In genomic region chr16:364595-365491, GRCh38 we compare ENCODE assay signal across 29 cellular contexts. TPM values are rescaled to one million over a fixed set of nuclear protein-coding genes. Genes with fewer than 3 reads are reported as not detected.
DNase-seq lines count a peak whose midpoint lies in the region; ATAC-seq, FAIRE-seq and TF ChIP-seq lines count a peak whose summit lies in the region.
"Had no signal": no experiment of that assay in that cellular context is flagged by ENCODE, and none has a peak within 500 bp of the region (broad histone marks: within the 10 kb centered on the region; RNA-seq: fewer than 3 reads in every experiment).

No MANE protein-coding gene starts in this region.

- no peak for TF ChIP-seq POLR2A in HepG2 (IDR thresholded peaks at IDR 0.05; ENCODE audit: insufficient read depth in 1 of 2, low read depth in 2 of 2, low read length in 2 of 2)
- no peak for TF ChIP-seq POLR2A in right lobe of liver (IDR thresholded peaks at IDR 0.05)

- WGBS in HepG2 (ENCODE audit: low lambda C conversion rate) = 65% methylated on average over 15 of the region's 19 CpGs
- 67% methylated on average over 5 of the region's 19 CpGs for WGBS in right lobe of liver (ENCODE audit: insufficient coverage, low coverage, low lambda C conversion rate, missing lambda C conversion rate)

- H3K27ac ChIP-seq in HepG2 (ENCODE audit: extremely low read length, insufficient read depth, low read length) = no peak overlapping the region
- no peak overlapping the region for H3K27ac ChIP-seq in right lobe of liver
- no peak overlapping the region for H3K27ac ChIP-seq in colonic mucosa
- H3K27ac ChIP-seq: right atrium auricular region, thoracic aorta had no signal

- 0 out of 3 replicates have a peak, but pooled peaks have one; percentile 1 for ATAC-seq in HepG2
- ATAC-seq in right lobe of liver = no peak
- no peak for ATAC-seq in mucosa of descending colon
- ATAC-seq: GM23338, left colon had no signal

- intact Hi-C loops in HepG2 (cut with micrococcal nuclease; ENCODE audit: unreplicated experiment) (loop anchor here (5.0 kb wide), 2 partner anchors 138 to 248 kb away; partner anchors contain the start of gene LUC7L), right lobe of liver (cut with DNase I) (loop anchor here in 1 of 2 donors (10.0 kb wide), 1 partner anchor 130 kb away; the partner anchor contains the start of gene FAM234A), mucosa of descending colon (cut with DNase I, micrococcal nuclease) (no loop called here), colonic mucosa (cut with DNase I) (loop anchor here (5.0 to 10.0 kb wide), 2 partner anchors 140 to 258 kb away; partner anchors contain the start of gene LUC7L)

- peak overlapping the region; percentile 71 for H3K4me2 ChIP-seq in HepG2 (ENCODE audit: low read depth, low read length)
- H3K4me2 ChIP-seq: GM23338 had no signal

- H3K27me3 ChIP-seq in HepG2 (ENCODE audit: control insufficient read depth in 1 of 2, insufficient read depth in 2 of 2, low read length in 2 of 2) (peaks cover 1 to 13% of the 10 kb centered on the region in 2 experiments; a peak in 4 of 5 replicates), right lobe of liver (no peaks in the 10 kb centered on the region), colonic mucosa (no peaks in the 10 kb centered on the region)
- H3K27me3 ChIP-seq: right atrium auricular region had no signal

- H3K9ac ChIP-seq in HepG2 (ENCODE audit: insufficient read depth, low read depth, low read length) (0 out of 2 replicates have a peak overlapping the region, but pooled peaks have one; percentile 11), colonic mucosa (ENCODE audit: low read depth in 2 of 2, low read length in 2 of 2) (no peak overlapping the region)

- no peak for TF ChIP-seq CTCF in HepG2 (CRISPR knock-in tag; IDR thresholded peaks at IDR 0.05)
- TF ChIP-seq CTCF in right lobe of liver (IDR thresholded peaks at IDR 0.05) = no peak
- TF ChIP-seq CTCF in mucosa of descending colon (IDR thresholded peaks at IDR 0.05) = no peak
- no peak for TF ChIP-seq CTCF in colonic mucosa (IDR thresholded peaks at IDR 0.05)

- H3K4me3 ChIP-seq in HepG2 (replicated peaks in 1 of 3; ENCODE audit: insufficient read depth in 1 of 3, low read depth in 2 of 3, low read length in 3 of 3) (peak overlapping the region in 1 of 3 experiments; percentile 46; a peak in 2 of 6 replicates), right lobe of liver (no peak overlapping the region), mucosa of descending colon (no peak overlapping the region), colonic mucosa (no peak overlapping the region)
- H3K4me3 ChIP-seq: GM23338, right atrium auricular region, thoracic aorta had no signal

- no peak overlapping the region for H2AFZ ChIP-seq in HepG2 (ENCODE audit: low read length)
- H2AFZ ChIP-seq: GM23338 had no signal

- CTCF ChIA-PET in HepG2 (lab: Yijun Ruan, JAX; ENCODE audit: low intra/inter-chr PET ratio, low total read pairs) = interaction anchor here (0.9 kb wide), 1 partner anchor 257 kb away, joined by 3 read pairs; no protein-coding TSS in a partner anchor

- BruUV-seq in HepG2 (replicated peaks; lab: Mats Ljungman, UMichigan) = no TSS peak

- H3K9me3 ChIP-seq in HepG2 (ENCODE audit: low read length) = no peaks in the 10 kb centered on the region
- H3K9me3 ChIP-seq in right lobe of liver = no peaks in the 10 kb centered on the region
- H3K9me3 ChIP-seq in mucosa of descending colon = no peaks in the 10 kb centered on the region
- H3K9me3 ChIP-seq in colonic mucosa = no peaks in the 10 kb centered on the region
- H3K9me3 ChIP-seq: right atrium auricular region, thoracic aorta had no signal

- in situ Hi-C loops in HepG2 (cut with HindIII; ENCODE audit: extremely low pct_ligation_motif_present, low pct_unique_long_range_greater_than_20kb) = loop anchor here (5.0 kb wide), 1 partner anchor 93 kb away; no protein-coding TSS in a partner anchor

- H3K36me3 ChIP-seq in HepG2 (replicated peaks in 1 of 2; ENCODE audit: control insufficient read depth in 1 of 2, insufficient read depth in 2 of 2, low read length in 2 of 2) (peaks cover 5 to 21% of the 10 kb centered on the region in 2 experiments; a peak in 4 of 5 replicates), right lobe of liver (peaks cover 0 to 25% (median 0%) of the 10 kb centered on the region in 4 donors), mucosa of descending colon (ENCODE audit: low read depth) (no peaks in the 10 kb centered on the region), colonic mucosa (no peaks in the 10 kb centered on the region)

- H3K79me2 ChIP-seq in HepG2 (ENCODE audit: insufficient read depth, low read length) = peaks cover 3% of the 10 kb centered on the region

- DNase-seq in HepG2 (ENCODE audit: low spot score) (no peak), right lobe of liver (no peak), RPMI7951 (ENCODE audit: low read depth) (peak; percentile 16), mucosa of descending colon (peak in 2 of 3 donors; percentile 27 to 51), foreskin melanocyte (no peak), colonic mucosa (no peak), midbrain (lab: John Stamatoyannopoulos, UW) (no peak)
- DNase-seq: activated CD4-positive, alpha-beta T cell treated with anti-CD3 and anti-CD28 coated beads, Interleukin-2, amount 10 ng/mL, durations not matched to agents 24 days and 14 days; activated effector memory CD4-positive, alpha-beta T cell treated with anti-CD3 and anti-CD28 coated beads, Interleukin-2, amount 50 U/mL, for 16 hours; activated naive CD8-positive, alpha-beta T cell treated with anti-CD3 and anti-CD28 coated beads, Interleukin-2, amount 10 ng/mL, durations not matched to agents 7 days and 5 days; activated T-cell treated with anti-CD3 and anti-CD28 coated beads, Interleukin-2, amount 50 U/mL, for 24 hours; aorta; DMS153; effector CD4-positive, alpha-beta T cell; immature natural killer cell; KBM-7; left colon; MM.1S; NCI-H1417 treated with DMSO at 0.1 percent for 48 hours; NCI-H2029 treated with DMSO at 0.1 percent for 48 hours; NCI-H2227 treated with DMSO at 0.1 percent for 48 hours; NCI-H526 treated with DMSO at 0.1 percent for 48 hours; stimulated activated CD4-positive, alpha-beta T cell treated with anti-CD3 and anti-CD28 coated beads, Interleukin-2, amount 100 ng/mL, for 24 hours had no signal

- peaks cover 74% of the 10 kb centered on the region for H3K4me1 ChIP-seq in HepG2 (ENCODE audit: insufficient read depth, low read length)
- H3K4me1 ChIP-seq in right lobe of liver = peaks cover 0 to 3% (median 2%) of the 10 kb centered on the region in 4 donors
- peaks cover 8% of the 10 kb centered on the region for H3K4me1 ChIP-seq in mucosa of descending colon (ENCODE audit: low read depth)
- no peaks in the 10 kb centered on the region for H3K4me1 ChIP-seq in colonic mucosa

- TF ChIP-seq EP300 in HepG2 (IDR thresholded peaks at IDR 0.05; ENCODE audit: low read depth in 2 of 2, low read length in 2 of 2) (no peak), HepG2 (CRISPR knock-in tag; IDR thresholded peaks at IDR 0.05; ENCODE audit: borderline replicate concordance) (no peak)

- POLR2A ChIA-PET in HepG2 (lab: Yijun Ruan, JAX) = interaction anchor here (0.9 to 1.5 kb wide), 3 partner anchors 12 to 37 kb away, joined by 3 to 6 read pairs (median 4); partner anchors contain the start of genes AXIN1 and DECR2

- no peak for TF ChIP-seq RAD21 in HepG2 (CRISPR knock-in tag; IDR thresholded peaks at IDR 0.05)

- no peaks in the 10 kb centered on the region for H4K20me1 ChIP-seq in HepG2 (ENCODE audit: insufficient read depth, low read length)

- FAIRE-seq in HepG2 (lab: Jason Lieb, UNC) = no peak
- FAIRE-seq: colon, RCC 7860, urothelium cell line had no signal

RNA-seq across cellular contexts. Expression of gene MRPL28, which starts 5.5 kb away (rescaled TPM):
- total RNA-seq in HepG2 (2016; rRNA removed; fragmentation: Illumina TruSeq; extraction: Trizol) = 114 and 128 TPM in 2 replicates
- 30.5 and 32.3 TPM in 2 replicates for total RNA-seq in HepG2 (2016; cell fraction: cytosol; rRNA removed; fragmentation: Illumina TruSeq; extraction: Trizol; ENCODE audit: low read depth)
- 115 and 131 TPM in 2 replicates for total RNA-seq in HepG2 (2016; cell fraction: insoluble cytoplasmic fraction; rRNA removed; fragmentation: Illumina TruSeq; extraction: Trizol)
- total RNA-seq in HepG2 (2016; cell fraction: membrane; rRNA removed; fragmentation: Illumina TruSeq; extraction: Trizol) = 36.8 and 38.6 TPM in 2 replicates
- total RNA-seq in HepG2 (2016; cell fraction: nucleus; rRNA removed; fragmentation: Illumina TruSeq; extraction: Trizol) = 35.6 and 38.6 TPM in 2 replicates
- polyA plus RNA-seq in HepG2 (2011; rRNA removed) = 121 and 135 TPM in 2 replicates
- polyA plus RNA-seq in HepG2 (2011; cell fraction: cytosol; rRNA removed) = 141 and 211 TPM in 2 replicates
- 65.0 and 69.2 TPM in 2 replicates for polyA plus RNA-seq in HepG2 (2011; cell fraction: nucleus; rRNA removed)
- polyA plus RNA-seq in HepG2 (2012) = 50.0 and 56.2 TPM in 2 replicates
- polyA plus RNA-seq in HepG2 (2016; cell fraction: cytosol; fragmentation: Illumina TruSeq; extraction: Trizol; ENCODE audit: low read depth) = 35.7 and 36.6 TPM in 2 replicates
- 162 and 166 TPM in 2 replicates for polyA plus RNA-seq in HepG2 (2016; cell fraction: insoluble cytoplasmic fraction; fragmentation: Illumina TruSeq; extraction: Trizol; ENCODE audit: low read depth)
- 35.5 and 36.2 TPM in 2 replicates for polyA plus RNA-seq in HepG2 (2016; cell fraction: membrane; fragmentation: Illumina TruSeq; extraction: Trizol; ENCODE audit: low read depth)
- polyA plus RNA-seq in HepG2 (2016; cell fraction: nucleus; fragmentation: Illumina TruSeq; extraction: Trizol; ENCODE audit: insufficient read depth, low read depth) = 85.4 and 90.0 TPM in 2 replicates
- polyA minus RNA-seq in HepG2 (2011; rRNA and poly(A)+ RNA removed; ENCODE audit: low replicate concordance) = 51.3 and 73.8 TPM in 2 replicates
- polyA minus RNA-seq in HepG2 (2011; cell fraction: cytosol; rRNA and poly(A)+ RNA removed) = 29.4 and 29.5 TPM in 2 replicates
- 10.2 and 13.2 TPM in 2 replicates for polyA minus RNA-seq in HepG2 (2011; cell fraction: nucleus; rRNA and poly(A)+ RNA removed)
- 10 to 100 TPM; 29.9 to 64.7 (median 32.6) TPM for total RNA-seq in right lobe of liver
- 119 and 138 TPM in 2 replicates for total RNA-seq in RPMI7951 (2014; rRNA removed; shearing (Covaris generic))
- total RNA-seq in mucosa of descending colon = 10 to 100 TPM; 39.7 to 53.8 (median 49.1) TPM
- 10 to 100 TPM; 59.4 to 75.4 TPM for total RNA-seq in colonic mucosa

RNA-seq across cellular contexts. Expression of gene AXIN1, which starts 12.3 kb away (rescaled TPM):
- total RNA-seq in HepG2 (2016; rRNA removed; fragmentation: Illumina TruSeq; extraction: Trizol) (18.8 and 24.0 TPM in 2 replicates), right lobe of liver (10 to 100 TPM in 3 of 6 experiments, 1 to 10 TPM in 3; 5.5 to 17.4 (median 9.4) TPM), mucosa of descending colon (10 to 100 TPM; 33.0 to 46.3 (median 40.0) TPM), colonic mucosa (10 to 100 TPM; 33.4 to 34.3 TPM)
- 17.0 and 18.3 TPM in 2 replicates for total RNA-seq in HepG2 (2016; cell fraction: cytosol; rRNA removed; fragmentation: Illumina TruSeq; extraction: Trizol; ENCODE audit: low read depth)
- 14.2 and 23.9 TPM in 2 replicates for total RNA-seq in HepG2 (2016; cell fraction: insoluble cytoplasmic fraction; rRNA removed; fragmentation: Illumina TruSeq; extraction: Trizol)
- total RNA-seq in HepG2 (2016; cell fraction: membrane; rRNA removed; fragmentation: Illumina TruSeq; extraction: Trizol) = 32.6 and 32.8 TPM in 2 replicates
- total RNA-seq in HepG2 (2016; cell fraction: nucleus; rRNA removed; fragmentation: Illumina TruSeq; extraction: Trizol) = 14.9 and 17.5 TPM in 2 replicates
- polyA plus RNA-seq in HepG2 (2011; rRNA removed) = 26.0 and 28.5 TPM in 2 replicates
- 37.0 and 44.7 TPM in 2 replicates for polyA plus RNA-seq in HepG2 (2011; cell fraction: cytosol; rRNA removed)
- polyA plus RNA-seq in HepG2 (2011; cell fraction: nucleus; rRNA removed) = 55.4 and 62.8 TPM in 2 replicates
- polyA plus RNA-seq in HepG2 (2012) = 28.4 and 30.4 TPM in 2 replicates
- 8.5 and 8.8 TPM in 2 replicates for polyA plus RNA-seq in HepG2 (2016; cell fraction: cytosol; fragmentation: Illumina TruSeq; extraction: Trizol; ENCODE audit: low read depth)
- polyA plus RNA-seq in HepG2 (2016; cell fraction: insoluble cytoplasmic fraction; fragmentation: Illumina TruSeq; extraction: Trizol; ENCODE audit: low read depth) = 19.0 and 24.8 TPM in 2 replicates
- 22.0 and 23.4 TPM in 2 replicates for polyA plus RNA-seq in HepG2 (2016; cell fraction: membrane; fragmentation: Illumina TruSeq; extraction: Trizol; ENCODE audit: low read depth)
- 30.6 and 31.6 TPM in 2 replicates for polyA plus RNA-seq in HepG2 (2016; cell fraction: nucleus; fragmentation: Illumina TruSeq; extraction: Trizol; ENCODE audit: insufficient read depth, low read depth)
- 10.4 and 24.0 TPM in 2 replicates for polyA minus RNA-seq in HepG2 (2011; rRNA and poly(A)+ RNA removed; ENCODE audit: low replicate concordance)
- 21.4 and 23.6 TPM in 2 replicates for polyA minus RNA-seq in HepG2 (2011; cell fraction: cytosol; rRNA and poly(A)+ RNA removed)
- 14.3 and 15.7 TPM in 2 replicates for polyA minus RNA-seq in HepG2 (2011; cell fraction: nucleus; rRNA and poly(A)+ RNA removed)
- total RNA-seq in RPMI7951 (2014; rRNA removed; shearing (Covaris generic)) = 5.8 and 8.3 TPM in 2 replicates

RNA-seq across cellular contexts. Expression of gene PGAP6, which starts 16.9 kb away (rescaled TPM):
- total RNA-seq in HepG2 (2016; rRNA removed; fragmentation: Illumina TruSeq; extraction: Trizol) = 33.7 and 52.7 TPM in 2 replicates
- 52.2 and 54.4 TPM in 2 replicates for total RNA-seq in HepG2 (2016; cell fraction: cytosol; rRNA removed; fragmentation: Illumina TruSeq; extraction: Trizol; ENCODE audit: low read depth)
- 27.1 and 52.1 TPM in 2 replicates for total RNA-seq in HepG2 (2016; cell fraction: insoluble cytoplasmic fraction; rRNA removed; fragmentation: Illumina TruSeq; extraction: Trizol)
- total RNA-seq in HepG2 (2016; cell fraction: membrane; rRNA removed; fragmentation: Illumina TruSeq; extraction: Trizol) = 108 and 112 TPM in 2 replicates
- 36.6 and 38.8 TPM in 2 replicates for total RNA-seq in HepG2 (2016; cell fraction: nucleus; rRNA removed; fragmentation: Illumina TruSeq; extraction: Trizol)
- 136 and 192 TPM in 2 replicates for polyA plus RNA-seq in HepG2 (2011; rRNA removed)
- 183 and 222 TPM in 2 replicates for polyA plus RNA-seq in HepG2 (2011; cell fraction: cytosol; rRNA removed)
- 308 and 324 TPM in 2 replicates for polyA plus RNA-seq in HepG2 (2011; cell fraction: nucleus; rRNA removed)
- 54.7 and 75.9 TPM in 2 replicates for polyA plus RNA-seq in HepG2 (2012)
- 90.3 and 94.2 TPM in 2 replicates for polyA plus RNA-seq in HepG2 (2016; cell fraction: cytosol; fragmentation: Illumina TruSeq; extraction: Trizol; ENCODE audit: low read depth)
- polyA plus RNA-seq in HepG2 (2016; cell fraction: insoluble cytoplasmic fraction; fragmentation: Illumina TruSeq; extraction: Trizol; ENCODE audit: low read depth) = 43.3 and 54.7 TPM in 2 replicates
- polyA plus RNA-seq in HepG2 (2016; cell fraction: membrane; fragmentation: Illumina TruSeq; extraction: Trizol; ENCODE audit: low read depth) = 117 and 127 TPM in 2 replicates
- polyA plus RNA-seq in HepG2 (2016; cell fraction: nucleus; fragmentation: Illumina TruSeq; extraction: Trizol; ENCODE audit: insufficient read depth, low read depth) = 107 and 123 TPM in 2 replicates
- 53.1 and 397 TPM in 2 replicates for polyA minus RNA-seq in HepG2 (2011; rRNA and poly(A)+ RNA removed; ENCODE audit: low replicate concordance)
- 61.4 and 63.3 TPM in 2 replicates for polyA minus RNA-seq in HepG2 (2011; cell fraction: cytosol; rRNA and poly(A)+ RNA removed)
- polyA minus RNA-seq in HepG2 (2011; cell fraction: nucleus; rRNA and poly(A)+ RNA removed) = 26.0 and 48.0 TPM in 2 replicates
- 10 to 100 TPM; 24.3 to 44.6 (median 28.0) TPM for total RNA-seq in right lobe of liver
- 20.2 and 25.8 TPM in 2 replicates for total RNA-seq in RPMI7951 (2014; rRNA removed; shearing (Covaris generic))
- 100 to 1,000 TPM in 1 of 3 donors, 10 to 100 TPM in 2; 77.3 to 134 (median 95.7) TPM for total RNA-seq in mucosa of descending colon
- total RNA-seq in colonic mucosa = 100 to 1,000 TPM in 1 of 2 donors, 10 to 100 TPM in 1; 99.6 to 102 TPM

RNA-seq across cellular contexts. Expression of gene NME4, which starts 32.2 kb away (rescaled TPM):
- 82.8 and 121 TPM in 2 replicates for total RNA-seq in HepG2 (2016; rRNA removed; fragmentation: Illumina TruSeq; extraction: Trizol)
- total RNA-seq in HepG2 (2016; cell fraction: cytosol; rRNA removed; fragmentation: Illumina TruSeq; extraction: Trizol; ENCODE audit: low read depth) = 711 and 716 TPM in 2 replicates
- total RNA-seq in HepG2 (2016; cell fraction: insoluble cytoplasmic fraction; rRNA removed; fragmentation: Illumina TruSeq; extraction: Trizol) = 79.6 and 119 TPM in 2 replicates
- 463 and 513 TPM in 2 replicates for total RNA-seq in HepG2 (2016; cell fraction: membrane; rRNA removed; fragmentation: Illumina TruSeq; extraction: Trizol)
- 47.7 and 52.8 TPM in 2 replicates for total RNA-seq in HepG2 (2016; cell fraction: nucleus; rRNA removed; fragmentation: Illumina TruSeq; extraction: Trizol)
- polyA plus RNA-seq in HepG2 (2011; rRNA removed) = 263 and 275 TPM in 2 replicates
- polyA plus RNA-seq in HepG2 (2011; cell fraction: cytosol; rRNA removed) = 199 and 344 TPM in 2 replicates
- 245 and 274 TPM in 2 replicates for polyA plus RNA-seq in HepG2 (2011; cell fraction: nucleus; rRNA removed)
- 136 and 145 TPM in 2 replicates for polyA plus RNA-seq in HepG2 (2012)
- polyA plus RNA-seq in HepG2 (2016; cell fraction: cytosol; fragmentation: Illumina TruSeq; extraction: Trizol; ENCODE audit: low read depth) = 1,773 and 1,829 TPM in 2 replicates
- polyA plus RNA-seq in HepG2 (2016; cell fraction: insoluble cytoplasmic fraction; fragmentation: Illumina TruSeq; extraction: Trizol; ENCODE audit: low read depth) = 189 and 200 TPM in 2 replicates
- polyA plus RNA-seq in HepG2 (2016; cell fraction: membrane; fragmentation: Illumina TruSeq; extraction: Trizol; ENCODE audit: low read depth) = 997 and 1,012 TPM in 2 replicates
- polyA plus RNA-seq in HepG2 (2016; cell fraction: nucleus; fragmentation: Illumina TruSeq; extraction: Trizol; ENCODE audit: insufficient read depth, low read depth) = 195 and 217 TPM in 2 replicates
- 21.3 and 147 TPM in 2 replicates for polyA minus RNA-seq in HepG2 (2011; rRNA and poly(A)+ RNA removed; ENCODE audit: low replicate concordance)
- 51.2 and 63.8 TPM in 2 replicates for polyA minus RNA-seq in HepG2 (2011; cell fraction: cytosol; rRNA and poly(A)+ RNA removed)
- polyA minus RNA-seq in HepG2 (2011; cell fraction: nucleus; rRNA and poly(A)+ RNA removed) = 27.2 and 27.9 TPM in 2 replicates
- 10 to 100 TPM; 50.3 to 83.6 (median 61.0) TPM for total RNA-seq in right lobe of liver
- total RNA-seq in RPMI7951 (2014; rRNA removed; shearing (Covaris generic)) = 72.3 and 76.0 TPM in 2 replicates
- 100 to 1,000 TPM in 1 of 3 donors, 10 to 100 TPM in 2; 24.5 to 125 (median 43.6) TPM for total RNA-seq in mucosa of descending colon
- total RNA-seq in colonic mucosa = 10 to 100 TPM; 38.3 to 63.6 TPM

RNA-seq across cellular contexts. Expression of gene DECR2, which starts 36.8 kb away (rescaled TPM):
- 27.8 and 36.3 TPM in 2 replicates for total RNA-seq in HepG2 (2016; rRNA removed; fragmentation: Illumina TruSeq; extraction: Trizol)
- total RNA-seq in HepG2 (2016; cell fraction: cytosol; rRNA removed; fragmentation: Illumina TruSeq; extraction: Trizol; ENCODE audit: low read depth) = 22.1 and 28.4 TPM in 2 replicates
- 28.1 and 37.2 TPM in 2 replicates for total RNA-seq in HepG2 (2016; cell fraction: insoluble cytoplasmic fraction; rRNA removed; fragmentation: Illumina TruSeq; extraction: Trizol)
- 22.1 and 27.1 TPM in 2 replicates for total RNA-seq in HepG2 (2016; cell fraction: membrane; rRNA removed; fragmentation: Illumina TruSeq; extraction: Trizol)
- total RNA-seq in HepG2 (2016; cell fraction: nucleus; rRNA removed; fragmentation: Illumina TruSeq; extraction: Trizol) = 34.5 and 35.9 TPM in 2 replicates
- 44.6 and 51.2 TPM in 2 replicates for polyA plus RNA-seq in HepG2 (2011; rRNA removed)
- polyA plus RNA-seq in HepG2 (2011; cell fraction: cytosol; rRNA removed) = 29.5 and 53.6 TPM in 2 replicates
- 220 and 244 TPM in 2 replicates for polyA plus RNA-seq in HepG2 (2011; cell fraction: nucleus; rRNA removed)
- 22.1 and 23.1 TPM in 2 replicates for polyA plus RNA-seq in HepG2 (2012)
- polyA plus RNA-seq in HepG2 (2016; cell fraction: cytosol; fragmentation: Illumina TruSeq; extraction: Trizol; ENCODE audit: low read depth) = 13.3 and 15.1 TPM in 2 replicates
- 31.8 and 35.2 TPM in 2 replicates for polyA plus RNA-seq in HepG2 (2016; cell fraction: insoluble cytoplasmic fraction; fragmentation: Illumina TruSeq; extraction: Trizol; ENCODE audit: low read depth)
- 19.1 and 19.5 TPM in 2 replicates for polyA plus RNA-seq in HepG2 (2016; cell fraction: membrane; fragmentation: Illumina TruSeq; extraction: Trizol; ENCODE audit: low read depth)
- polyA plus RNA-seq in HepG2 (2016; cell fraction: nucleus; fragmentation: Illumina TruSeq; extraction: Trizol; ENCODE audit: insufficient read depth, low read depth) = 124 and 131 TPM in 2 replicates
- polyA minus RNA-seq in HepG2 (2011; rRNA and poly(A)+ RNA removed; ENCODE audit: low replicate concordance) = 15.9 and 53.9 TPM in 2 replicates
- 17.0 and 17.7 TPM in 2 replicates for polyA minus RNA-seq in HepG2 (2011; cell fraction: cytosol; rRNA and poly(A)+ RNA removed)
- polyA minus RNA-seq in HepG2 (2011; cell fraction: nucleus; rRNA and poly(A)+ RNA removed) = 25.4 and 25.9 TPM in 2 replicates
- 100 to 1,000 TPM in 3 of 6 experiments, 10 to 100 TPM in 3; 73.6 to 169 (median 97.0) TPM for total RNA-seq in right lobe of liver
- 8.9 and 10.1 TPM in 2 replicates for total RNA-seq in RPMI7951 (2014; rRNA removed; shearing (Covaris generic))
- total RNA-seq in mucosa of descending colon = 10 to 100 TPM; 39.5 to 64.3 (median 56.0) TPM
- total RNA-seq in colonic mucosa = 10 to 100 TPM; 31.3 to 50.2 TPM

Comparison
In these comparisons a context has a peak if more than half of its experiments do, and no peak if none do; other contexts are left out.
1. DNase-seq: peak in RPMI7951 (single experiment) and mucosa of descending colon (2 of 3); none in HepG2 (single experiment), right lobe of liver (0 of 3), foreskin melanocyte (single experiment), colonic mucosa (single experiment) and midbrain (single experiment).
2. intact Hi-C loops: an anchor here in HepG2 (5.0 kb wide) and colonic mucosa (5.0 to 10.0 kb wide); none called in mucosa of descending colon.